1 cellular context compared by ENCODE assay signal in genomic region chr11:2137202-2138071, GRCh38.
TF ChIP-seq lines count a peak whose summit lies in the region.

No MANE protein-coding gene starts in this region.

TF ChIP-seq in HepG2, 621 proteins besides CTCF, POLR2A, EP300 and RAD21 (continues in another document):
- 0 out of 2 replicates have a peak, but pooled peaks have one; percentile 60 for TF ChIP-seq HINFP (CRISPR knock-in tag; IDR thresholded peaks at IDR 0.05; ENCODE audit: low read depth)
- no peak for TF ChIP-seq PLSCR1 (CRISPR knock-in tag; IDR thresholded peaks at IDR 0.05; ENCODE audit: borderline replicate concordance)
- no peak for TF ChIP-seq ZNF496 (CRISPR knock-in tag; IDR thresholded peaks at IDR 0.05; ENCODE audit: insufficient replicate concordance)
- TF ChIP-seq ZMYM4 (CRISPR knock-in tag; IDR thresholded peaks at IDR 0.05), result peak; percentile 62
- peak; percentile 48; the same call in 1 of the 2 replicates for TF ChIP-seq ZNF570 (CRISPR knock-in tag; IDR thresholded peaks at IDR 0.05; ENCODE audit: borderline replicate concordance)
- TF ChIP-seq FOXK1 (CRISPR knock-in tag; IDR thresholded peaks at IDR 0.05; ENCODE audit: borderline replicate concordance, low read depth), result no peak
- TF ChIP-seq ZNF232 (CRISPR knock-in tag; IDR thresholded peaks at IDR 0.05; ENCODE audit: borderline replicate concordance), result 0 out of 2 replicates have a peak, but pooled peaks have one; percentile 14
- no peak for TF ChIP-seq POLR2AphosphoS2 (IDR thresholded peaks at IDR 0.05; ENCODE audit: low read depth, low read length)
- TF ChIP-seq RFX3 (CRISPR knock-in tag; IDR thresholded peaks at IDR 0.05), result no peak
- TF ChIP-seq ELF1 (CRISPR knock-in tag; IDR thresholded peaks at IDR 0.05), result no peak
- no peak for TF ChIP-seq KMT2B (CRISPR knock-in tag; IDR thresholded peaks at IDR 0.05)
- TF ChIP-seq GATAD1 (CRISPR knock-in tag; IDR thresholded peaks at IDR 0.05), result no peak
- TF ChIP-seq KLF16 (CRISPR knock-in tag; IDR thresholded peaks at IDR 0.05), result peak in 1 of 2 experiments; percentile 44; a peak in 1 of 4 replicates
- 0 out of 2 replicates have a peak, but pooled peaks have one; percentile 13 for TF ChIP-seq ZNF414 (CRISPR knock-in tag; IDR thresholded peaks at IDR 0.05)
- TF ChIP-seq EEA1 (CRISPR knock-in tag; IDR thresholded peaks at IDR 0.05; ENCODE audit: borderline replicate concordance), result no peak
- TF ChIP-seq FIP1L1 (IDR thresholded peaks at IDR 0.05; ENCODE audit: borderline replicate concordance, insufficient read depth, low read depth, low read length), result no peak; the same call in 1 of the 2 replicates
- no peak; the same call in 1 of the 2 replicates for TF ChIP-seq ZNF816 (CRISPR knock-in tag; IDR thresholded peaks at IDR 0.05; ENCODE audit: borderline replicate concordance)
- TF ChIP-seq SYNCRIP (IDR thresholded peaks at IDR 0.05; ENCODE audit: insufficient read depth, low read depth, low read length), result no peak
- no peak for TF ChIP-seq SMAD9 (CRISPR knock-in tag; IDR thresholded peaks at IDR 0.05)
- TF ChIP-seq ZNF484 (CRISPR knock-in tag; IDR thresholded peaks at IDR 0.05; ENCODE audit: borderline replicate concordance, low read depth), result no peak
- TF ChIP-seq MLXIP (CRISPR knock-in tag; IDR thresholded peaks at IDR 0.05; ENCODE audit: borderline replicate concordance), result no peak
- TF ChIP-seq ZNF407 (CRISPR knock-in tag; IDR thresholded peaks at IDR 0.05; ENCODE audit: not compliant biosample characterization), result no peak
- no peak for TF ChIP-seq XBP1 (CRISPR knock-in tag; IDR thresholded peaks at IDR 0.05)
- TF ChIP-seq POLR2G (IDR thresholded peaks at IDR 0.05; ENCODE audit: low read depth, low read length), result peak; percentile 91
- no peak for TF ChIP-seq HDAC6 (IDR thresholded peaks at IDR 0.05; ENCODE audit: low read depth, low read length)
- TF ChIP-seq SKI (IDR thresholded peaks at IDR 0.05; ENCODE audit: partially characterized antibody), result no peak
- no peak for TF ChIP-seq ZNF883 (CRISPR knock-in tag; IDR thresholded peaks at IDR 0.05; ENCODE audit: not compliant biosample characterization)
- TF ChIP-seq ZNF879 (CRISPR knock-in tag; IDR thresholded peaks at IDR 0.05), result no peak; the same call in 1 of the 2 replicates
- TF ChIP-seq ZNF329 (CRISPR knock-in tag; IDR thresholded peaks at IDR 0.05; ENCODE audit: low read depth), result 0 out of 2 replicates have a peak, but pooled peaks have one; percentile 27
- TF ChIP-seq ZFX (CRISPR knock-in tag; IDR thresholded peaks at IDR 0.05; ENCODE audit: low read depth), result peak; percentile 12; the same call in 1 of the 2 replicates
- TF ChIP-seq REXO4 (CRISPR knock-in tag; IDR thresholded peaks at IDR 0.05; ENCODE audit: borderline replicate concordance), result no peak
- TF ChIP-seq ZFP36 (IDR thresholded peaks at IDR 0.05; ENCODE audit: borderline replicate concordance, low read depth, low read length, partially characterized antibody), result no peak
- TF ChIP-seq PHF5A (CRISPR knock-in tag; IDR thresholded peaks at IDR 0.05; ENCODE audit: low read depth, unreplicated experiment), result peak; percentile 22
- no peak for TF ChIP-seq ZNF784 (CRISPR knock-in tag; IDR thresholded peaks at IDR 0.05; ENCODE audit: borderline replicate concordance)
- TF ChIP-seq NCOA1 (CRISPR knock-in tag; IDR thresholded peaks at IDR 0.05), result no peak
- TF ChIP-seq HMG20A (CRISPR knock-in tag; IDR thresholded peaks at IDR 0.05; ENCODE audit: borderline replicate concordance), result no peak
- TF ChIP-seq ZSCAN30 (CRISPR knock-in tag; IDR thresholded peaks at IDR 0.05), result no peak
- no peak for TF ChIP-seq HNF4G (IDR thresholded peaks at IDR 0.05; ENCODE audit: borderline replicate concordance, low read depth, low read length)
- no peak for TF ChIP-seq HNF4G (CRISPR knock-in tag; IDR thresholded peaks at IDR 0.05; ENCODE audit: borderline replicate concordance, low read depth)
- TF ChIP-seq BORCS8-MEF2B (CRISPR knock-in tag; IDR thresholded peaks at IDR 0.05), result peak; percentile 8; the same call in 1 of the 2 replicates
- TF ChIP-seq ZNF891 (CRISPR knock-in tag; IDR thresholded peaks at IDR 0.05), result no peak; the same call in 1 of the 2 replicates
- TF ChIP-seq ZNF614 (CRISPR knock-in tag; IDR thresholded peaks at IDR 0.05; ENCODE audit: borderline replicate concordance), result no peak
- TF ChIP-seq MIER2 (CRISPR knock-in tag; IDR thresholded peaks at IDR 0.05), result no peak
- no peak for TF ChIP-seq USF2 (IDR thresholded peaks at IDR 0.05; ENCODE audit: low read depth, low read length)
- no peak for TF ChIP-seq USF2 (CRISPR knock-in tag; IDR thresholded peaks at IDR 0.05; ENCODE audit: borderline replicate concordance)
- peak; percentile 92 for TF ChIP-seq DRAP1 (CRISPR knock-in tag; IDR thresholded peaks at IDR 0.05)
- TF ChIP-seq BHLHE40 (IDR thresholded peaks at IDR 0.05; ENCODE audit: low read length), result no peak
- peak; percentile 70; the same call in 1 of the 2 replicates for TF ChIP-seq PCBP1 (IDR thresholded peaks at IDR 0.05; ENCODE audit: borderline replicate concordance, low read depth, low read length)
- TF ChIP-seq NKX3-1 (CRISPR knock-in tag; IDR thresholded peaks at IDR 0.05), result no peak
- TF ChIP-seq SRSF9 (IDR thresholded peaks at IDR 0.05; ENCODE audit: borderline replicate concordance, insufficient read depth, low read depth, low read length, poor library complexity, severe bottlenecking), result no peak
